19 cellular contexts compared by ENCODE assay signal in genomic region chr4:89023140-89023539, GRCh38.
"Had no signal": no experiment of that assay in that cellular context is flagged by ENCODE, and none has a peak within 500 bp of the region (broad histone marks: within the 10 kb centered on the region; RNA-seq: fewer than 3 reads in every experiment).

No MANE protein-coding gene starts in this region.

- H3K9ac ChIP-seq: parathyroid adenoma had no signal

- H3K27ac ChIP-seq: ascending aorta, lower lobe of right lung, suprapubic skin, upper lobe of left lung had no signal

- H3K4me1 ChIP-seq: ascending aorta, lower lobe of right lung had no signal

- H3K4me1 Mint-ChIP-seq: activated naive CD8-positive, alpha-beta T cell treated with anti-CD3 and anti-CD28 coated beads, Interleukin-2, amount 50 U/mL, for 24 hours; immature natural killer cell; naive B cell had no signal

- H3K9me3 ChIP-seq: ascending aorta, lower lobe of right lung, suprapubic skin, upper lobe of left lung had no signal

- H3K79me2 ChIP-seq: parathyroid adenoma had no signal

- FAIRE-seq: bronchial epithelial cell had no signal

- H3K27ac Mint-ChIP-seq: activated naive CD4-positive, alpha-beta T cell treated with anti-CD3 and anti-CD28 coated beads for 36 hours; activated naive CD8-positive, alpha-beta T cell treated with anti-CD3 and anti-CD28 coated beads, Interleukin-2, amount 50 U/mL, for 24 hours; effector memory CD8-positive, alpha-beta T cell; mesothelial cell of epicardium; T-helper 2 cell treated with Interferon-gamma antibody and Interleukin-4, amounts not matched to agents 5 μg/mL and 100 μg/mL, for 36 hours had no signal

- H3K36me3 Mint-ChIP-seq: immature natural killer cell, naive B cell had no signal

- DNase-seq: activated CD4-positive, alpha-beta T cell treated with anti-CD3 and anti-CD28 coated beads, Interleukin-2, amount 50 U/mL, for 1 hour; activated CD8-positive, alpha-beta memory T cell treated with anti-CD3 and anti-CD28 coated beads for 24 hours; activated naive CD4-positive, alpha-beta T cell treated with anti-CD3 and anti-CD28 coated beads for 36 hours; activated naive CD8-positive, alpha-beta T cell treated with anti-CD3 and anti-CD28 coated beads, Interleukin-2, amount 50 U/mL, for 24 hours; dermis blood vessel endothelial cell; effector memory CD8-positive, alpha-beta T cell; head of caudate nucleus; immature natural killer cell; lower lobe of right lung; naive B cell; stimulated activated CD4-positive, alpha-beta T cell treated with anti-CD3 and anti-CD28 coated beads, Interleukin-4, amount 100 ng/mL, for 24 hours; stimulated activated naive CD4-positive, alpha-beta T cell treated with Interleukin-2 at 50 U/mL for 16 hours; upper lobe of left lung had no signal

- ATAC-seq: activated naive CD8-positive, alpha-beta T cell treated with anti-CD3 and anti-CD28 coated beads, Interleukin-2, amount 50 U/mL, for 24 hours; effector memory CD8-positive, alpha-beta T cell; lower lobe of right lung had no signal

- H2AFZ ChIP-seq: parathyroid adenoma had no signal

- H3K27me3 Mint-ChIP-seq: activated naive CD8-positive, alpha-beta T cell treated with anti-CD3 and anti-CD28 coated beads, Interleukin-2, amount 50 U/mL, for 24 hours; naive B cell had no signal

- H3K9me3 Mint-ChIP-seq: activated naive CD4-positive, alpha-beta T cell treated with anti-CD3 and anti-CD28 coated beads for 36 hours; activated naive CD8-positive, alpha-beta T cell treated with anti-CD3 and anti-CD28 coated beads, Interleukin-2, amount 50 U/mL, for 24 hours; effector memory CD8-positive, alpha-beta T cell; immature natural killer cell; mesothelial cell of epicardium; naive B cell; T-helper 2 cell treated with Interferon-gamma antibody and Interleukin-4, amounts not matched to agents 5 μg/mL and 100 μg/mL, for 36 hours had no signal

- H3K4me3 Mint-ChIP-seq: activated naive CD4-positive, alpha-beta T cell treated with anti-CD3 and anti-CD28 coated beads for 36 hours; activated naive CD8-positive, alpha-beta T cell treated with anti-CD3 and anti-CD28 coated beads, Interleukin-2, amount 50 U/mL, for 24 hours; effector memory CD8-positive, alpha-beta T cell; immature natural killer cell; mesothelial cell of epicardium; naive B cell; T-helper 2 cell treated with Interferon-gamma antibody and Interleukin-4, amounts not matched to agents 5 μg/mL and 100 μg/mL, for 36 hours had no signal

- H3K27me3 ChIP-seq: ascending aorta, suprapubic skin, upper lobe of left lung had no signal

- H3K4me3 ChIP-seq: ascending aorta, lower lobe of right lung, suprapubic skin, upper lobe of left lung had no signal
